15 cellular contexts compared by ENCODE assay signal in genomic region chrX:38278682-38279081, GRCh38. TPM values are rescaled to one million over a fixed set of nuclear protein-coding genes. Genes with fewer than 3 reads are reported as not detected.
"Had no signal": no experiment of that assay in that cellular context is flagged by ENCODE, and none has a peak within 500 bp of the region (broad histone marks: within the 10 kb centered on the region; RNA-seq: fewer than 3 reads in every experiment).

No MANE protein-coding gene starts in this region.

- H3K9me3 ChIP-seq: left ventricle myocardium inferior, stomach, testis, upper lobe of left lung had no signal

- DNase-seq: activated CD4-positive, CD25-positive, alpha-beta regulatory T cell treated with anti-CD3 and anti-CD28 coated beads, Interleukin-2, amount 50 U/mL, for 72 hours; activated naive CD4-positive, alpha-beta T cell; activated naive CD8-positive, alpha-beta T cell treated with anti-CD3 and anti-CD28 coated beads, Interleukin-2, amount 10 ng/mL, durations not matched to agents 7 days and 5 days; activated T-cell treated with anti-CD3 and anti-CD28 coated beads for 4 hours; hippocampal formation; left ventricle myocardium inferior; stimulated activated CD4-positive, alpha-beta T cell treated with anti-CD3 and anti-CD28 coated beads, Interleukin-12 subunit alpha, Interleukin-12 subunit beta, amount 100 ng/mL, for 4 hours; stimulated activated CD4-positive, alpha-beta T cell treated with anti-CD3 and anti-CD28 coated beads, Interleukin-2, amount 100 ng/mL, for 24 hours; stomach; T1000; testis; upper lobe of left lung had no signal

- H3K27me3 ChIP-seq: testis, upper lobe of left lung had no signal

- H3K27ac ChIP-seq: epithelial cell of prostate, left ventricle myocardium inferior, stomach, testis, upper lobe of left lung had no signal

- H3K4me1 ChIP-seq: left ventricle myocardium inferior, stomach, testis had no signal

- H3K4me3 ChIP-seq: left ventricle myocardium inferior, stomach, testis, upper lobe of left lung had no signal

- FAIRE-seq: keratinocyte had no signal

- H3K36me3 ChIP-seq: stomach, upper lobe of left lung had no signal

RNA-seq across cellular contexts. Expression of gene SRPX, which starts 58.0 kb away (rescaled TPM):
- total RNA-seq: activated CD8-positive, alpha-beta memory T cell treated with anti-CD3 and anti-CD28 coated beads for 36 hours had no signal
